18 cellular contexts compared by ENCODE assay signal in the genomic region with DNA sequence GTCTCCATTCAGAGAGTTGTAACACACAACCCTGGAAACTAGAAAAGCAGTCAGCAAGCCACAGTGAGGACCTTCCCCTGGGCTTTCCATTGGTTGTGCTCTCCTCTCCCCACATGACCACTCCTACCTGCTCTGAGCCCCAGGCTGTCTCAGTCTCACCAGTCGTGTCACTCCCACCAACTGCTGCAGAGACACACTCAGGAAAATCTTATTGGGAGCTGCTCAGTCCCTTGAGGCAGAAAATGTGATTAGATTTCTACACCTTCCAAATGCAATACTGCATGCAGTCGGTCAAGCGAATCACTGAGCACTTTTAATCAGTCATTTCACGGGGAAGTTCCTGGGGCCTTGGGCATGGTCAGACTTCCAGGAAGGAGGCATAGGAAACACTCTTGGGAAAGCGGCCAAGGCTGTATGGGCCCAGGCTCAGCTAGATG.
DNase-seq lines count a peak whose midpoint lies in the region; ATAC-seq and TF ChIP-seq lines count a peak whose summit lies in the region.
"Had no signal": no experiment of that assay in that cellular context is flagged by ENCODE, and none has a peak within 500 bp of the region (broad histone marks: within the 10 kb centered on the region; RNA-seq: fewer than 3 reads in every experiment).

No MANE protein-coding gene starts in this region.

- ATAC-seq in left ventricle myocardium superior (peak; percentile 43), Right ventricle myocardium inferior (no peak)

- intact Hi-C loops in left ventricle myocardium superior (cut with micrococcal nuclease) = no loop called here
- intact Hi-C loops in Right ventricle myocardium inferior (cut with DNase I) = no loop called here

- no peak for TF ChIP-seq CTCF in kidney epithelial cell (IDR thresholded peaks at IDR 0.05; ENCODE audit: insufficient read depth, low read length, poor library complexity, severe bottlenecking)

- no peaks in the 10 kb centered on the region for H3K36me3 ChIP-seq in kidney epithelial cell (ENCODE audit: control insufficient read depth, insufficient read depth, low read length)
- H3K36me3 ChIP-seq: adrenal gland, neutrophil, transverse colon had no signal

- DNase-seq in left ventricle myocardium superior (no peak), Right ventricle myocardium inferior (ENCODE audit: missing footprints) (no peak), astrocyte of the hippocampus (ENCODE audit: low read depth, low spot score) (peak; percentile 65), kidney epithelial cell (ENCODE audit: low read depth) (peak; percentile 38), SHP77 treated with DMSO at 0.1 percent for 48 hours (lab: John Stamatoyannopoulos, UW) (no peak), HCEC 1CT (no peak), NCI-H2029 (lab: John Stamatoyannopoulos, UW) (no peak)
- no peak for DNase-seq in activated T-cell treated with anti-CD3 and anti-CD28 coated beads, Interleukin-2, amount 50 U/mL, for 48 hours
- DNase-seq: activated CD4-positive, alpha-beta T cell treated with anti-CD3 and anti-CD28 coated beads for 1 hour; effector CD8-positive, alpha-beta T cell; NCI-H1930; NCI-H526; OCI-M1; stimulated activated naive CD4-positive, alpha-beta T cell treated with Interleukin-2 at 50 U/mL for 16 hours; transverse colon had no signal

- H3K27me3 ChIP-seq in kidney epithelial cell (ENCODE audit: control insufficient read depth, insufficient read depth, low read length) = no peaks in the 10 kb centered on the region
- H3K27me3 ChIP-seq: adrenal gland, neutrophil, transverse colon had no signal

- H3K4me3 ChIP-seq in kidney epithelial cell (ENCODE audit: low read depth, low read length) = no peak overlapping the region
- H3K4me3 ChIP-seq: adrenal gland, GM23248, transverse colon had no signal

Comparison
In these comparisons a context has a peak if more than half of its experiments do, and no peak if none do; other contexts are left out.
1. DNase-seq: peak in astrocyte of the hippocampus (single experiment) and kidney epithelial cell (single experiment); none in left ventricle myocardium superior (single experiment), Right ventricle myocardium inferior (single experiment), SHP77 treated with DMSO at 0.1 percent for 48 hours (single experiment), activated T-cell treated with anti-CD3 and anti-CD28 coated beads, Interleukin-2, amount 50 U/mL, for 48 hours (0 of 2), HCEC 1CT (single experiment) and NCI-H2029 (single experiment).